15 cellular contexts compared by ENCODE assay signal in genomic region chrX:25007059-25008053, GRCh38. TPM values are rescaled to one million over a fixed set of nuclear protein-coding genes. Genes with fewer than 3 reads are reported as not detected.
DNase-seq lines count a peak whose midpoint lies in the region; ATAC-seq and TF ChIP-seq lines count a peak whose summit lies in the region.
"Had no signal": no experiment of that assay in that cellular context is flagged by ENCODE, and none has a peak within 500 bp of the region (broad histone marks: within the 10 kb centered on the region; RNA-seq: fewer than 3 reads in every experiment).

No MANE protein-coding gene starts in this region.

- TF ChIP-seq CTCF in MM.1S (IDR thresholded peaks at IDR 0.05; ENCODE audit: low read length): no peak
- TF ChIP-seq CTCF in hepatocyte (IDR thresholded peaks at IDR 0.05; ENCODE audit: poor library complexity): no peak

- H3K4me3 Mint-ChIP-seq in activated CD8-positive, alpha-beta memory T cell treated with anti-CD3 and anti-CD28 coated beads, Interleukin-2, amount 10 ng/mL, durations not matched to agents 7 days and 5 days: peak overlapping the region; percentile 35

- peaks cover 4% of the 10 kb centered on the region for H3K36me3 Mint-ChIP-seq in activated CD8-positive, alpha-beta memory T cell treated with anti-CD3 and anti-CD28 coated beads, Interleukin-2, amount 10 ng/mL, durations not matched to agents 7 days and 5 days

- peaks cover 16% of the 10 kb centered on the region for H3K27me3 ChIP-seq in MM.1S (replicated peaks; ENCODE audit: insufficient read depth, low read length)
- H3K27me3 ChIP-seq in hepatocyte: peaks cover 98% of the 10 kb centered on the region
- peaks cover 79% of the 10 kb centered on the region for H3K27me3 ChIP-seq in trophoblast cell (ENCODE audit: insufficient read depth, low read length)

- H3K4me1 Mint-ChIP-seq in activated CD8-positive, alpha-beta memory T cell treated with anti-CD3 and anti-CD28 coated beads, Interleukin-2, amount 10 ng/mL, durations not matched to agents 7 days and 5 days: peaks cover 13% of the 10 kb centered on the region

- H2AK5ac ChIP-seq in trophoblast cell (ENCODE audit: low read length): no peak overlapping the region

- no peak overlapping the region for H4K91ac ChIP-seq in trophoblast cell (ENCODE audit: low read depth, low read length)

- H4K20me1 ChIP-seq in MM.1S (ENCODE audit: insufficient read depth, low read length) (no peaks in the 10 kb centered on the region), hepatocyte (ENCODE audit: insufficient read depth, poor library complexity, severe bottlenecking) (no peaks in the 10 kb centered on the region)

- no peak overlapping the region for H4K12ac ChIP-seq in trophoblast cell (ENCODE audit: low read depth, low read length)

- no peak overlapping the region for H4K8ac ChIP-seq in trophoblast cell (ENCODE audit: low read depth, low read length)

- no peaks in the 10 kb centered on the region for H3K79me2 ChIP-seq in MM.1S (ENCODE audit: low read length)
- no peaks in the 10 kb centered on the region for H3K79me2 ChIP-seq in hepatocyte
- H3K79me2 ChIP-seq in trophoblast cell (ENCODE audit: control insufficient read depth, insufficient read depth, low read length, poor library complexity): no peaks in the 10 kb centered on the region

- DNase-seq in activated CD8-positive, alpha-beta memory T cell treated with anti-CD3 and anti-CD28 coated beads, Interleukin-2, amount 10 ng/mL, durations not matched to agents 7 days and 5 days: no peak
- no peak for DNase-seq in activated CD8-positive, alpha-beta memory T cell treated with anti-CD3 and anti-CD28 coated beads, Interleukin-2, amount 50 U/mL, for 48 hours
- DNase-seq in MM.1S (no peak), hepatocyte (ENCODE audit: low spot score) (no peak), trophoblast cell (peak in 1 of 2 donors; percentile 47), KG1 (lab: John Stamatoyannopoulos, UW) (no peak), DMS153 (lab: John Stamatoyannopoulos, UW) (no peak)
- DNase-seq: MV-4-11, NCI-H774, Peyer's patch had no signal

- H2AFZ ChIP-seq in MM.1S (ENCODE audit: low read length) (no peak overlapping the region), hepatocyte (peak overlapping the region; percentile 25), trophoblast cell (ENCODE audit: insufficient read depth, low read length, poor library complexity) (no peak overlapping the region)

- H3K4me3 ChIP-seq in MM.1S (ENCODE audit: low read length) (peak overlapping the region; percentile 15; the same call in 1 of the 2 replicates), hepatocyte (no peak overlapping the region), trophoblast cell (ENCODE audit: low read depth, low read length) (no peak overlapping the region)
- H3K4me3 ChIP-seq: thoracic aorta had no signal

- H3K27ac ChIP-seq in MM.1S (ENCODE audit: low read length) (no peak overlapping the region), hepatocyte (no peak overlapping the region), trophoblast cell (ENCODE audit: low read depth, low read length) (no peak overlapping the region)
- H3K27ac ChIP-seq: Peyer's patch, thoracic aorta, VCaP had no signal

- H3K9me3 Mint-ChIP-seq in activated CD8-positive, alpha-beta memory T cell treated with anti-CD3 and anti-CD28 coated beads, Interleukin-2, amount 10 ng/mL, durations not matched to agents 7 days and 5 days (ENCODE audit: low read depth): no peaks in the 10 kb centered on the region

- peaks cover 75% of the 10 kb centered on the region for H3K27me3 Mint-ChIP-seq in activated CD8-positive, alpha-beta memory T cell treated with anti-CD3 and anti-CD28 coated beads, Interleukin-2, amount 10 ng/mL, durations not matched to agents 7 days and 5 days

- ATAC-seq in activated CD8-positive, alpha-beta memory T cell treated with anti-CD3 and anti-CD28 coated beads, Interleukin-2, amount 10 ng/mL, durations not matched to agents 7 days and 5 days: no peak
- ATAC-seq in GM21526 (IDR thresholded peaks at IDR 0.05; ENCODE audit: low FRiP score, unreplicated experiment): no peak

- H3K4ac ChIP-seq in trophoblast cell (ENCODE audit: low read depth, low read length): no peak overlapping the region

- H3K9me3 ChIP-seq in MM.1S (replicated peaks; ENCODE audit: insufficient read depth, low read length): no peaks in the 10 kb centered on the region
- no peaks in the 10 kb centered on the region for H3K9me3 ChIP-seq in hepatocyte (ENCODE audit: low read depth)
- H3K9me3 ChIP-seq in trophoblast cell (ENCODE audit: insufficient read depth, low read depth, low read length): no peaks in the 10 kb centered on the region
- H3K9me3 ChIP-seq: Peyer's patch, thoracic aorta had no signal

- H3K27ac Mint-ChIP-seq in activated CD8-positive, alpha-beta memory T cell treated with anti-CD3 and anti-CD28 coated beads, Interleukin-2, amount 10 ng/mL, durations not matched to agents 7 days and 5 days: no peak overlapping the region

- 5% methylated on average over 46 of the region's 64 CpGs for WGBS in hepatocyte (ENCODE audit: low lambda C conversion rate, missing lambda C conversion rate)
- no CpG with 5 or more reads among the region's 64 CpGs for WGBS in trophoblast cell (ENCODE audit: extremely low coverage, insufficient coverage, insufficient read length)

- no peak overlapping the region for H2BK120ac ChIP-seq in trophoblast cell (ENCODE audit: insufficient read depth, low read length, poor library complexity)

- H3K4me2 ChIP-seq in MM.1S (ENCODE audit: low read depth, low read length) (peak overlapping the region; percentile 41), hepatocyte (peak overlapping the region; percentile 72), trophoblast cell (ENCODE audit: low read length) (peak overlapping the region; percentile 52)

- H3K9ac ChIP-seq in MM.1S (ENCODE audit: low read length) (no peak overlapping the region), trophoblast cell (ENCODE audit: low read length) (no peak overlapping the region)

- no peak overlapping the region for H3K14ac ChIP-seq in trophoblast cell (ENCODE audit: low read length)

- H2BK5ac ChIP-seq in trophoblast cell (ENCODE audit: low read depth, low read length, poor library complexity): no peak overlapping the region

- CTCF ChIA-PET in activated CD8-positive, alpha-beta memory T cell treated with anti-CD3 and anti-CD28 coated beads, Interleukin-2, amount 10 ng/mL, durations not matched to agents 7 days and 5 days (lab: Charles Lee): interaction anchor here (6.0 kb wide), 1 partner anchor 14 kb away, joined by 28 read pairs; no protein-coding TSS in a partner anchor

- H3K36me3 ChIP-seq in MM.1S (replicated peaks; ENCODE audit: insufficient read depth, low read length): no peaks in the 10 kb centered on the region
- H3K36me3 ChIP-seq in hepatocyte (replicated peaks; ENCODE audit: insufficient read depth, low read depth): no peaks in the 10 kb centered on the region
- H3K36me3 ChIP-seq in trophoblast cell (ENCODE audit: control insufficient read depth in 1 of 2, insufficient read depth in 2 of 2, low read length in 2 of 2): no peaks in the 10 kb centered on the region
- H3K36me3 ChIP-seq: Peyer's patch, thoracic aorta had no signal

- no peaks in the 10 kb centered on the region for H3K4me1 ChIP-seq in MM.1S (ENCODE audit: low read length)
- H3K4me1 ChIP-seq in hepatocyte (ENCODE audit: insufficient read depth): peaks cover 34% of the 10 kb centered on the region
- peaks cover 6 to 11% of the 10 kb centered on the region in 2 experiments for H3K4me1 ChIP-seq in trophoblast cell (ENCODE audit: control insufficient read depth in 1 of 2, insufficient read depth in 2 of 2, low read length in 2 of 2)

- H3F3A ChIP-seq in MM.1S (ENCODE audit: insufficient read depth, low read length): no peaks in the 10 kb centered on the region

- H3K18ac ChIP-seq in trophoblast cell (ENCODE audit: low read length): no peak overlapping the region

- no peak overlapping the region for H2BK12ac ChIP-seq in trophoblast cell (ENCODE audit: low read length)

- no peak overlapping the region for H3K23ac ChIP-seq in trophoblast cell (ENCODE audit: low read length)

- peaks cover 2% of the 10 kb centered on the region for H3K79me1 ChIP-seq in trophoblast cell (ENCODE audit: low read length)

- H3K9me2 ChIP-seq in MM.1S (replicated peaks; ENCODE audit: insufficient read depth, low read length) (no peaks in the 10 kb centered on the region), hepatocyte (replicated peaks; ENCODE audit: insufficient read depth) (no peaks in the 10 kb centered on the region)

RNA-seq across cellular contexts. Expression of gene ARX, which starts 8.4 kb away (rescaled TPM):
- not detected for total RNA-seq in activated CD8-positive, alpha-beta memory T cell treated with anti-CD3 and anti-CD28 coated beads, Interleukin-2, amount 10 ng/mL, durations not matched to agents 7 days and 5 days
- total RNA-seq in hepatocyte: not detected in 2 replicates
- polyA plus RNA-seq in hepatocyte: 0.11 and 0.29 TPM in 2 replicates
- polyA plus RNA-seq in trophoblast cell (2013): 0.03 TPM in 1 of 2 replicates, not detected in the other
- total RNA-seq: cerebellum, pulmonary artery endothelial cell, thoracic aorta had no signal
